8 cellular contexts compared by ENCODE assay signal in the genomic region with DNA sequence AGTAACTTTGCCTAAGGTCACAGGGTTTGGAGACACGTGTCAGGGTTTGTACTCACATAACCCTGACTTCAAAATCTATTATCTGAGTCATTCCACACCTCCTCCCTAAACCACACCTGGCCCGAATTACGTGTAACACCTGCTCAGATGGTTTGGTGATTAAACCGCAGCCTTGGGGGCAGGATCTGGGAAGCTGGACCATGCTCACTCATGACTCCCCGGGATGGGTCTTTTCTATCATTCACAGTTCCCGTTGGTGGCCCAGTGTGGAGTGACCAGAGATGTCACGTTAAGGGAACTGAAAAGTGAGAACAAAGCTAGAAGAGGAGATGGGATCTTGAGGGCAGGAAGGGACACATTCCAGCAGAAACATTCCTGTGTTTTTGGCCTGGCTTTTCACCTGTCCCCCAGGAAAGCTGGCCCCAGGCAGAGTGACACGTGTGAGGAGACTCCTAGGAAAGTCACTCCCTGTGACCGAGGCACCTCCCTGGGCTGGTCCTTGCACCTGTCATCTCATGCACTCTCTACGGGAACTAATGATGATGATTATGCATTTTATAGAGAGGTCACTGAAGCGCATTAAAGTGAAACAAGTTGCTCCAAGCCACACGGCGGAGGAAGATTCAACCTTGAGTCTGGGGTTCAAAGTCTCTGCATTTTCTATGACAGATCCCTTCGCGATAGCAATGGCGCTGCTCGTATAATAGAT.
DNase-seq lines count a peak whose midpoint lies in the region; ATAC-seq lines count a peak whose summit lies in the region.

No MANE protein-coding gene starts in this region.

- intact Hi-C loops in left cardiac atrium (cut with DNase I), result no loop called here

- peak overlapping the region; percentile 60 for H3K27ac Mint-ChIP-seq in activated naive CD8-positive, alpha-beta T cell treated with anti-CD3 and anti-CD28 coated beads, Interleukin-2, amount 50 U/mL, for 24 hours
- H3K27ac Mint-ChIP-seq in stimulated activated effector memory CD8-positive, alpha-beta T cell treated with anti-CD3 and anti-CD28 coated beads, Interleukin-12 subunit alpha, Interleukin-12 subunit beta, amount 100 ng/mL, for 72 hours, result peak overlapping the region; percentile 91

- H3K27me3 Mint-ChIP-seq in activated naive CD8-positive, alpha-beta T cell treated with anti-CD3 and anti-CD28 coated beads, Interleukin-2, amount 50 U/mL, for 24 hours, result no peaks in the 10 kb centered on the region

- DNase-seq in activated gamma-delta T cell treated with Interleukin-2 at 50 U/mL for 16 hours (peak; percentile 47), activated gamma-delta T cell (lab: John Stamatoyannopoulos, UW) (no peak), NCI-H774 (lab: John Stamatoyannopoulos, UW) (peak; percentile 59), AML-193 (lab: John Stamatoyannopoulos, UW) (no peak), left cardiac atrium (no peak)
- peak; percentile 58 for DNase-seq in activated naive CD8-positive, alpha-beta T cell treated with anti-CD3 and anti-CD28 coated beads, Interleukin-2, amount 50 U/mL, for 24 hours
- peak in 1 of 2 donors; percentile 62 for DNase-seq in stimulated activated effector memory CD8-positive, alpha-beta T cell treated with anti-CD3 and anti-CD28 coated beads, Interleukin-12 subunit alpha, Interleukin-12 subunit beta, amount 100 ng/mL, for 72 hours (ENCODE audit: low spot score in 2 of 2)

- H3K4me3 Mint-ChIP-seq in activated naive CD8-positive, alpha-beta T cell treated with anti-CD3 and anti-CD28 coated beads, Interleukin-2, amount 50 U/mL, for 24 hours, result peak overlapping the region; percentile 10
- H3K4me3 Mint-ChIP-seq in stimulated activated effector memory CD8-positive, alpha-beta T cell treated with anti-CD3 and anti-CD28 coated beads, Interleukin-12 subunit alpha, Interleukin-12 subunit beta, amount 100 ng/mL, for 72 hours, result peak overlapping the region; percentile 55

- H3K36me3 Mint-ChIP-seq in activated naive CD8-positive, alpha-beta T cell treated with anti-CD3 and anti-CD28 coated beads, Interleukin-2, amount 50 U/mL, for 24 hours (ENCODE audit: low read depth), result peaks cover 2% of the 10 kb centered on the region
- no peaks in the 10 kb centered on the region for H3K36me3 Mint-ChIP-seq in stimulated activated effector memory CD8-positive, alpha-beta T cell treated with anti-CD3 and anti-CD28 coated beads, Interleukin-12 subunit alpha, Interleukin-12 subunit beta, amount 100 ng/mL, for 72 hours

- ATAC-seq in activated naive CD8-positive, alpha-beta T cell treated with anti-CD3 and anti-CD28 coated beads, Interleukin-2, amount 50 U/mL, for 24 hours, result peak; percentile 66
- peak; percentile 91 for ATAC-seq in stimulated activated effector memory CD8-positive, alpha-beta T cell treated with anti-CD3 and anti-CD28 coated beads, Interleukin-12 subunit alpha, Interleukin-12 subunit beta, amount 100 ng/mL, for 72 hours
- ATAC-seq in left cardiac atrium (no peak), GM18868 (IDR thresholded peaks at IDR 0.05; ENCODE audit: unreplicated experiment) (no peak)

- peaks cover 35% of the 10 kb centered on the region for H3K4me1 Mint-ChIP-seq in activated naive CD8-positive, alpha-beta T cell treated with anti-CD3 and anti-CD28 coated beads, Interleukin-2, amount 50 U/mL, for 24 hours
- peaks cover 44% of the 10 kb centered on the region for H3K4me1 Mint-ChIP-seq in stimulated activated effector memory CD8-positive, alpha-beta T cell treated with anti-CD3 and anti-CD28 coated beads, Interleukin-12 subunit alpha, Interleukin-12 subunit beta, amount 100 ng/mL, for 72 hours

- no peaks in the 10 kb centered on the region for H3K9me3 Mint-ChIP-seq in activated naive CD8-positive, alpha-beta T cell treated with anti-CD3 and anti-CD28 coated beads, Interleukin-2, amount 50 U/mL, for 24 hours
- H3K9me3 Mint-ChIP-seq in stimulated activated effector memory CD8-positive, alpha-beta T cell treated with anti-CD3 and anti-CD28 coated beads, Interleukin-12 subunit alpha, Interleukin-12 subunit beta, amount 100 ng/mL, for 72 hours, result no peaks in the 10 kb centered on the region

Comparison
In these comparisons a context has a peak if more than half of its experiments do, and no peak if none do; other contexts are left out.
1. DNase-seq: peak in activated gamma-delta T cell treated with Interleukin-2 at 50 U/mL for 16 hours (single experiment), NCI-H774 (single experiment) and activated naive CD8-positive, alpha-beta T cell treated with anti-CD3 and anti-CD28 coated beads, Interleukin-2, amount 50 U/mL, for 24 hours (single experiment); none in activated gamma-delta T cell (single experiment), AML-193 (0 of 2) and left cardiac atrium (single experiment).
2. ATAC-seq: peak in activated naive CD8-positive, alpha-beta T cell treated with anti-CD3 and anti-CD28 coated beads, Interleukin-2, amount 50 U/mL, for 24 hours (single experiment) and stimulated activated effector memory CD8-positive, alpha-beta T cell treated with anti-CD3 and anti-CD28 coated beads, Interleukin-12 subunit alpha, Interleukin-12 subunit beta, amount 100 ng/mL, for 72 hours (single experiment); none in left cardiac atrium (0 of 2) and GM18868 (single experiment).